Comparison of ENCODE assay signal across 25 cellular contexts in the genomic region with DNA sequence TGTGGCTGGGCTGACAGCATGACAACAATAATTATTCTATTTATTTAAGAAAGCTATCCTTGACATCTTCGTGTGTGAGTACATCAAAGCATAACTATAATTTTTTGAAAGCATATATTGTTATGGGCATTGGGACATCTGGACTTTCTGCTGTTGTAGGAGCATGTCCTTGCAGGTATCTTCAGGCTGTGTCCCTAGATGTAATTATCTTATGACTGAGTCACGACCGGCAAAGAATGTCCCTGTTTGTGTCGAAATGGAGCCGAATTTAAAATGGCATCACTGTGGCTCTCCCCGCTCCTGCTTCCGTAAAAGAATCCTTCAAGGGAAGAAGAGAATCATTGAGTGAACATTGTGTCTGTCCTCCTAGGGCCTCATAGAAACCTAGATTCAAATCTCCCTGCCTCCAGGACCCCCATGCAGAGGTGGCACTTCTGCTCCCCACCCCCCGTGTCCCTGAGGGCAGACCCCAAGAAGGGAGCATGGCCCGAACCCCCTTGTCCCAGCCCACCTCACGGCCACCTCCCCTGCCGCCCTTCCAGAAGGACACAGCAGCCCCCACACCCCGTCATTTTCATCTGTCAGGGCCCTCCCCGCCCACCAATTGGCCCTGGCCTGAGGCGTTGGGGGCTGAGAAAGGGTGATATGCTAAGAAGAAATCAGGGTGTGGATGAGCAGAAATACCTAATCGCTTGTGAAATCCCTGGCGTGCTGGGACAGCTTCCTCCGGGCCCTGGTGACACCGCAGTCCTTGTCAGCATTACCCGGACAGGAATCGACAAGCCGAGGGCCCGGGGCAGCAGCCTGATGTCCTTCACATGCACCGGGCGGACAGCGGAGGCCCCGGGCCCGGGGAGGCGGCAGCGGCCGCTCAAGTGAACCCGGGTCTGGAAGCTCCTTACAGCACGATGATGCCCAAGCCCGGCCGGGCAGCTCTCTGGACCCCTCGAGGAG. TPM values are rescaled to one million over a fixed set of nuclear protein-coding genes. Genes with fewer than 3 reads are reported as not detected.
"Had no signal": no experiment of that assay in that cellular context is flagged by ENCODE, and none has a peak within 500 bp of the region (broad histone marks: within the 10 kb centered on the region; RNA-seq: fewer than 3 reads in every experiment).

No MANE protein-coding gene starts in this region.

- H3K36me3 ChIP-seq: esophagus squamous epithelium, left lung, upper lobe of right lung had no signal

- H3K9me3 Mint-ChIP-seq: activated CD4-positive, alpha-beta T cell treated with anti-CD3 and anti-CD28 coated beads, Interleukin-2, amount 10 ng/mL, durations not matched to agents 7 days and 5 days; activated T-cell treated with anti-CD3 and anti-CD28 coated beads, Interleukin-2, amount 50 U/mL, for 72 hours; stimulated activated effector memory CD8-positive, alpha-beta T cell treated with anti-CD3 and anti-CD28 coated beads, Interleukin-12 subunit alpha, Interleukin-12 subunit beta, amount 100 ng/mL, for 72 hours; T-helper 1 cell treated with Interleukin-12 subunit alpha and Interleukin-12 subunit beta and Interleukin-4 antibody, amounts not matched to agents 30 μg/mL and 1 μg/mL, for 36 hours had no signal

- H3K27ac ChIP-seq: esophagus squamous epithelium, hepatocyte, left lung, psoas muscle, testis, upper lobe of right lung had no signal

- H3K9me3 ChIP-seq: esophagus squamous epithelium, left lung, mucosa of descending colon, psoas muscle, testis, upper lobe of right lung had no signal

- H3K27ac Mint-ChIP-seq: activated CD4-positive, alpha-beta T cell treated with anti-CD3 and anti-CD28 coated beads, Interleukin-2, amount 10 ng/mL, durations not matched to agents 7 days and 5 days; activated T-cell treated with anti-CD3 and anti-CD28 coated beads, Interleukin-2, amount 50 U/mL, for 72 hours; memory B cell; stimulated activated effector memory CD8-positive, alpha-beta T cell treated with anti-CD3 and anti-CD28 coated beads, Interleukin-12 subunit alpha, Interleukin-12 subunit beta, amount 100 ng/mL, for 72 hours; T-helper 1 cell treated with Interleukin-12 subunit alpha and Interleukin-12 subunit beta and Interleukin-4 antibody, amounts not matched to agents 30 μg/mL and 1 μg/mL, for 36 hours had no signal

- H3K27me3 ChIP-seq: hepatocyte, testis, upper lobe of right lung had no signal

- H3K4me1 ChIP-seq: left lung, psoas muscle, testis, upper lobe of right lung had no signal

- H3K4me1 Mint-ChIP-seq: activated CD4-positive, alpha-beta T cell treated with anti-CD3 and anti-CD28 coated beads, Interleukin-2, amount 10 ng/mL, durations not matched to agents 7 days and 5 days; stimulated activated effector memory CD8-positive, alpha-beta T cell treated with anti-CD3 and anti-CD28 coated beads, Interleukin-12 subunit alpha, Interleukin-12 subunit beta, amount 100 ng/mL, for 72 hours had no signal

- H3K4me3 ChIP-seq: esophagus squamous epithelium, hepatocyte, left lung, mucosa of descending colon, psoas muscle, testis, upper lobe of right lung had no signal

- DNase-seq: activated CD4-positive, alpha-beta T cell treated with anti-CD3 and anti-CD28 coated beads, Interleukin-2, amount 10 ng/mL, durations not matched to agents 7 days and 5 days; activated CD8-positive, alpha-beta memory T cell treated with anti-CD3 and anti-CD28 coated beads, Interleukin-2, amount 50 U/mL, for 4 hours; activated effector memory CD4-positive, alpha-beta T cell treated with anti-CD3 and anti-CD28 coated beads, Interleukin-2, amount 50 U/mL, for 16 hours; activated naive CD4-positive, alpha-beta T cell treated with anti-CD3 and anti-CD28 coated beads, Interleukin-2, amount 50 U/mL, for 16 hours; activated T-cell treated with anti-CD3 and anti-CD28 coated beads, Interleukin-2, amount 50 U/mL, for 72 hours; cerebellar nuclear complex; effector CD4-positive, alpha-beta T cell; esophagus squamous epithelium; islet precursor cell; mucosa of descending colon; naive B cell; right cardiac atrium; stimulated activated CD4-positive, alpha-beta T cell treated with anti-CD3 and anti-CD28 coated beads, Interleukin-4, amount 100 ng/mL, for 24 hours; testis; upper lobe of right lung had no signal

- H3K36me3 Mint-ChIP-seq: memory B cell; naive B cell; stimulated activated effector memory CD8-positive, alpha-beta T cell treated with anti-CD3 and anti-CD28 coated beads, Interleukin-12 subunit alpha, Interleukin-12 subunit beta, amount 100 ng/mL, for 72 hours had no signal

- H3K4me3 Mint-ChIP-seq: activated CD4-positive, alpha-beta T cell treated with anti-CD3 and anti-CD28 coated beads, Interleukin-2, amount 10 ng/mL, durations not matched to agents 7 days and 5 days; activated T-cell treated with anti-CD3 and anti-CD28 coated beads, Interleukin-2, amount 50 U/mL, for 72 hours; memory B cell; naive B cell; stimulated activated effector memory CD8-positive, alpha-beta T cell treated with anti-CD3 and anti-CD28 coated beads, Interleukin-12 subunit alpha, Interleukin-12 subunit beta, amount 100 ng/mL, for 72 hours; T-helper 1 cell treated with Interleukin-12 subunit alpha and Interleukin-12 subunit beta and Interleukin-4 antibody, amounts not matched to agents 30 μg/mL and 1 μg/mL, for 36 hours had no signal

- ATAC-seq: activated T-cell treated with anti-CD3 and anti-CD28 coated beads, Interleukin-2, amount 50 U/mL, for 72 hours; left lung; mucosa of descending colon; psoas muscle; right cardiac atrium; stimulated activated effector memory CD8-positive, alpha-beta T cell treated with anti-CD3 and anti-CD28 coated beads, Interleukin-12 subunit alpha, Interleukin-12 subunit beta, amount 100 ng/mL, for 72 hours; upper lobe of right lung had no signal

RNA-seq across cellular contexts. Expression of gene SLC22A11, which starts 13.3 kb away (rescaled TPM):
- total RNA-seq: activated CD4-positive, alpha-beta T cell treated with anti-CD3 and anti-CD28 coated beads, Interleukin-2, amount 10 ng/mL, durations not matched to agents 7 days and 5 days; activated T-cell treated with anti-CD3 and anti-CD28 coated beads, Interleukin-2, amount 50 U/mL, for 72 hours; esophagus squamous epithelium; glomerular endothelial cell; left lung; osteocyte; psoas muscle; right cardiac atrium; skeletal muscle tissue; upper lobe of right lung had no signal
- polyA plus RNA-seq: aorta, psoas muscle, right cardiac atrium had no signal

RNA-seq across cellular contexts. Expression of gene SLC22A12, which starts 48.6 kb away (rescaled TPM):
- total RNA-seq: activated CD4-positive, alpha-beta T cell treated with anti-CD3 and anti-CD28 coated beads, Interleukin-2, amount 10 ng/mL, durations not matched to agents 7 days and 5 days; activated T-cell treated with anti-CD3 and anti-CD28 coated beads, Interleukin-2, amount 50 U/mL, for 72 hours; aorta; esophagus squamous epithelium; glomerular endothelial cell; hepatocyte; left lung; mucosa of descending colon; osteocyte; psoas muscle; right cardiac atrium; skeletal muscle tissue; testis; upper lobe of right lung had no signal
- polyA plus RNA-seq: aorta, psoas muscle, right cardiac atrium had no signal
